12 cellular contexts compared by ENCODE assay signal in the genomic region with DNA sequence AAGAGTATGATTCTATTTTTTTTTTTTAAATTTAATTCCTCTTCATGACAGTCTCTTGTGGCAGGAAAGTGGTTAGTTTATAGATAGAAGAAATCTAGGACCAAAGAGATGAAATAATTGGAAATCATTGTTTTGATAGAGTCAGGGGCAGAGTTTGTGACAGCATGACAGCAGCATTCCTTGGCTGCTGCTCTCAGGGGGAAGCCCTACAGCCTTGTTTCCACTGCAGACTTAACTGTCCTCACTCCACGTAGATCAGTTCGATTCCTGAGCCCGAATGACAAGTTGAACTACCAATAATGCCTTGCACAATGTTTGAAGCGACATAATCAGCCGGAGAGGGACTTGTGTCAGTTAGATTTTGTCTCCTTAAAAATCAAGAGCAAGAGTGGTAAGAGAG.
"Had no signal": no experiment of that assay in that cellular context is flagged by ENCODE, and none has a peak within 500 bp of the region (broad histone marks: within the 10 kb centered on the region; RNA-seq: fewer than 3 reads in every experiment).

No MANE protein-coding gene starts in this region.

- H3K4me3 Mint-ChIP-seq: memory B cell, nephron progenitor cell had no signal

- DNase-seq: foreskin keratinocyte; kidney; left cardiac atrium; left ventricle myocardium inferior; lower lobe of right lung; midbrain; nephron progenitor cell; small intestine; stimulated activated CD4-positive, alpha-beta T cell treated with anti-CD3 and anti-CD28 coated beads, Interleukin-12 subunit alpha, Interleukin-12 subunit beta, amount 100 ng/mL, for 4 hours; stimulated activated naive CD4-positive, alpha-beta T cell treated with Interleukin-2 at 50 U/mL for 16 hours; trophoblast cell had no signal

- H3K4me1 ChIP-seq: foreskin keratinocyte, left ventricle myocardium inferior had no signal

- H3K4me3 ChIP-seq: left ventricle myocardium inferior, lower lobe of right lung had no signal

- H3K9me3 ChIP-seq: left ventricle myocardium inferior, lower lobe of right lung had no signal

- H3K36me3 ChIP-seq: left ventricle myocardium inferior, lower lobe of right lung had no signal

- H3K9me3 Mint-ChIP-seq: memory B cell, nephron progenitor cell had no signal

- ATAC-seq: foreskin keratinocyte, left cardiac atrium, lower lobe of right lung had no signal

- H3K27ac Mint-ChIP-seq: memory B cell had no signal

- H3K4me1 Mint-ChIP-seq: memory B cell had no signal

- H3K27ac ChIP-seq: foreskin keratinocyte, left ventricle myocardium inferior, lower lobe of right lung had no signal

- H3K36me3 Mint-ChIP-seq: memory B cell had no signal
